14 cellular contexts compared by ENCODE assay signal in the genomic region with DNA sequence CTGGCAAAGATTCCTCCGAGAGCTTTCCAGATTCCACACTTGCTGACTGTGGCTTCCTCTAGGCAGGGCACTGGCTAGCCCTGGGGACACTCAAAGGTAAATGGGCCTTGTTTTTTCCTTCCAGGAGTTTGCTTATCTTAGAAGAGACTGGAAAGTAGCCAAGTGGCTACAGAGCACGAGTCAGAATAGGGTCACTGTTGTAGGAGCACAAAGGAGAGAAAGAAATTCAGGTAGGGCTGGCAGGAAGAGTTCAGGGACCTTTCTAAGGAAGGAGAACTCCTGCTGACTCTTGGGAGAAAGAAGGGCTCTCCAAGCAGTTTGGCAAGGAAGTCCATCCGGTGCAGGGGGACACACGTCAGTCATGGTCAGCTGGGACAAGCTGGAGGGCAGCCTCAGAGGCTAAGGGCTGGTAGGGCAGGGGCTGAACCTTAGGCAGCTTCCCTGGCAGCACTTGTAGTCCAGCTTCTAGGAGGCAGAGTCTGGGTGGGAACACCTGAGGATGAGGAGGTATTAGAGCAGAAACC. TPM values are rescaled to one million over a fixed set of nuclear protein-coding genes. Genes with fewer than 3 reads are reported as not detected.
DNase-seq lines count a peak whose midpoint lies in the region; ATAC-seq and FAIRE-seq lines count a peak whose summit lies in the region.
"Had no signal": no experiment of that assay in that cellular context is flagged by ENCODE, and none has a peak within 500 bp of the region (broad histone marks: within the 10 kb centered on the region; RNA-seq: fewer than 3 reads in every experiment).

No MANE protein-coding gene starts in this region.

- FAIRE-seq in urothelium cell line (lab: Jason Lieb, UNC), result no peak

- no peak for DNase-seq in T-helper 2 cell treated with Interferon-gamma antibody and Interleukin-4, amounts not matched to agents 5 μg/mL and 100 μg/mL, for 36 hours (ENCODE audit: low spot score)
- DNase-seq in T-helper 2 cell (no peak), T-cell (no peak), islet precursor cell (peak; percentile 70), urothelium cell line (ENCODE audit: low spot score) (no peak), D341Med (ENCODE audit: low spot score) (no peak), foreskin melanocyte (no peak)
- DNase-seq: 8988T; amniotic stem cell; DMS153; KBM-7; NCI-H2081; NK-92 treated with Interleukin-12 subunit alpha and Interleukin-12 subunit beta, amount 100 ng/mL, for 24 hours had no signal

- no peak overlapping the region for H3K4me3 ChIP-seq in skeletal muscle tissue (ENCODE audit: low read length in 3 of 3)

- CTCF ChIA-PET in T-cell (lab: Charles Lee), result interaction anchor here in 1 of 2 donors (0.9 kb wide), 1 partner anchor 31 kb away, joined by 3 read pairs; no protein-coding TSS in a partner anchor

- H3K4me1 ChIP-seq in skeletal muscle tissue (ENCODE audit: control insufficient read depth in 3 of 3, insufficient read depth in 3 of 3, low read length in 3 of 3), result peaks cover 19 to 23% (median 22%) of the 10 kb centered on the region in 3 donors

- no peak overlapping the region for H3K27ac ChIP-seq in skeletal muscle tissue (ENCODE audit: low read depth, low read length)

- H3K27me3 ChIP-seq in skeletal muscle tissue (ENCODE audit: control insufficient read depth in 3 of 3, insufficient read depth in 3 of 3, low read length in 3 of 3), result no peaks in the 10 kb centered on the region

- H3K9me3 ChIP-seq in skeletal muscle tissue (ENCODE audit: control insufficient read depth in 3 of 3, low read length in 3 of 3), result no peaks in the 10 kb centered on the region

- POLR2A ChIA-PET in T-cell (lab: Charles Lee), result no interaction called here

- H3K27me3 Mint-ChIP-seq in T-helper 2 cell treated with Interferon-gamma antibody and Interleukin-4, amounts not matched to agents 5 μg/mL and 100 μg/mL, for 36 hours (ENCODE audit: low read depth), result no peaks in the 10 kb centered on the region
- H3K27me3 Mint-ChIP-seq in T-cell, result no peaks in the 10 kb centered on the region

- no peaks in the 10 kb centered on the region for H3K36me3 ChIP-seq in skeletal muscle tissue (ENCODE audit: control insufficient read depth in 3 of 3, insufficient read depth in 3 of 3, low read length in 3 of 3)

- H3K27ac Mint-ChIP-seq in T-helper 2 cell treated with Interferon-gamma antibody and Interleukin-4, amounts not matched to agents 5 μg/mL and 100 μg/mL, for 36 hours, result peak overlapping the region; percentile 24
- H3K27ac Mint-ChIP-seq in T-cell, result peak overlapping the region; percentile 44 to 66

- H3K4me3 Mint-ChIP-seq in T-helper 2 cell treated with Interferon-gamma antibody and Interleukin-4, amounts not matched to agents 5 μg/mL and 100 μg/mL, for 36 hours, result no peak overlapping the region
- H3K4me3 Mint-ChIP-seq in T-cell, result no peak overlapping the region

- no peaks in the 10 kb centered on the region for H3K36me3 Mint-ChIP-seq in T-helper 2 cell treated with Interferon-gamma antibody and Interleukin-4, amounts not matched to agents 5 μg/mL and 100 μg/mL, for 36 hours (ENCODE audit: low read depth)
- H3K36me3 Mint-ChIP-seq in T-cell, result no peaks in the 10 kb centered on the region

- no peak for ATAC-seq in T-cell (replicated peaks in 1 of 4)

- H3K9ac ChIP-seq in skeletal muscle tissue (ENCODE audit: low read depth in 1 of 3, low read length in 3 of 3), result peak overlapping the region in 2 of 3 donors; percentile 12 to 25

- H3K4me1 Mint-ChIP-seq in T-helper 2 cell treated with Interferon-gamma antibody and Interleukin-4, amounts not matched to agents 5 μg/mL and 100 μg/mL, for 36 hours (ENCODE audit: low read depth), result peaks cover 38% of the 10 kb centered on the region
- H3K4me1 Mint-ChIP-seq in T-cell, result peaks cover 30 to 43% (median 40%) of the 10 kb centered on the region in 3 donors

- no peaks in the 10 kb centered on the region for H3K9me3 Mint-ChIP-seq in T-helper 2 cell treated with Interferon-gamma antibody and Interleukin-4, amounts not matched to agents 5 μg/mL and 100 μg/mL, for 36 hours
- H3K9me3 Mint-ChIP-seq in T-cell, result no peaks in the 10 kb centered on the region

RNA-seq across cellular contexts. Expression of gene NIFK, which starts 39.5 kb away (rescaled TPM):
- total RNA-seq in T-cell (10 to 100 TPM; 29.0 to 60.0 (median 53.9) TPM), skeletal muscle tissue (39.7 TPM)

RNA-seq across cellular contexts. Expression of gene CLASP1, which starts 47.9 kb away (rescaled TPM):
- total RNA-seq in T-cell (10 to 100 TPM; 57.8 to 72.8 (median 65.1) TPM), skeletal muscle tissue (74.1 TPM)

RNA-seq across cellular contexts. Expression of gene TSN, which starts 58.3 kb away (rescaled TPM):
- 10 to 100 TPM; 45.3 to 58.1 (median 48.4) TPM for total RNA-seq in T-cell
- total RNA-seq in skeletal muscle tissue, result 54.3 TPM
